In genomic region chr3:52931889-52932288, GRCh38 we compare ENCODE assay signal across 23 cellular contexts. TPM values are rescaled to one million over a fixed set of nuclear protein-coding genes. Genes with fewer than 3 reads are reported as not detected.
DNase-seq lines count a peak whose midpoint lies in the region; ATAC-seq, FAIRE-seq and TF ChIP-seq lines count a peak whose summit lies in the region.
"Had no signal": no experiment of that assay in that cellular context is flagged by ENCODE, and none has a peak within 500 bp of the region (broad histone marks: within the 10 kb centered on the region; RNA-seq: fewer than 3 reads in every experiment).

No MANE protein-coding gene starts in this region.

- no peaks in the 10 kb centered on the region for H3K27me3 Mint-ChIP-seq in activated naive CD8-positive, alpha-beta T cell treated with anti-CD3 and anti-CD28 coated beads, Interleukin-2, amount 50 U/mL, for 24 hours
- H3K27me3 Mint-ChIP-seq: activated B cell treated with CpG ODN at 0.5 μM for 24 hours, brain had no signal

- H3K9me3 Mint-ChIP-seq in activated naive CD8-positive, alpha-beta T cell treated with anti-CD3 and anti-CD28 coated beads, Interleukin-2, amount 50 U/mL, for 24 hours = no peaks in the 10 kb centered on the region
- H3K9me3 Mint-ChIP-seq: activated B cell treated with CpG ODN at 0.5 μM for 24 hours, brain had no signal

- H3K4me3 ChIP-seq in NB4 (ENCODE audit: low read depth, low read length) (no peak overlapping the region), choroid plexus epithelial cell (ENCODE audit: low read depth, low read length) (no peak overlapping the region)
- H3K4me3 ChIP-seq: colonic mucosa, SK-N-MC, skin epidermis, thoracic aorta had no signal

- peak; percentile 38 for FAIRE-seq in GM12891 (lab: Jason Lieb, UNC)

- no peak for ATAC-seq in GM19023 (IDR thresholded peaks at IDR 0.05; ENCODE audit: unreplicated experiment)
- ATAC-seq in activated naive CD8-positive, alpha-beta T cell treated with anti-CD3 and anti-CD28 coated beads, Interleukin-2, amount 50 U/mL, for 24 hours = no peak

- H3K4me1 Mint-ChIP-seq in activated naive CD8-positive, alpha-beta T cell treated with anti-CD3 and anti-CD28 coated beads, Interleukin-2, amount 50 U/mL, for 24 hours = peaks cover 13% of the 10 kb centered on the region

- no peak overlapping the region for H3K27ac Mint-ChIP-seq in activated naive CD8-positive, alpha-beta T cell treated with anti-CD3 and anti-CD28 coated beads, Interleukin-2, amount 50 U/mL, for 24 hours
- H3K27ac Mint-ChIP-seq: brain had no signal

- H3K4me3 Mint-ChIP-seq in activated naive CD8-positive, alpha-beta T cell treated with anti-CD3 and anti-CD28 coated beads, Interleukin-2, amount 50 U/mL, for 24 hours = no peak overlapping the region
- H3K4me3 Mint-ChIP-seq: activated B cell treated with CpG ODN at 0.5 μM for 24 hours, brain had no signal

- H3K36me3 Mint-ChIP-seq in activated naive CD8-positive, alpha-beta T cell treated with anti-CD3 and anti-CD28 coated beads, Interleukin-2, amount 50 U/mL, for 24 hours (ENCODE audit: low read depth) = peaks cover 13% of the 10 kb centered on the region

- TF ChIP-seq CTCF in NB4 (IDR thresholded peaks at IDR 0.05; ENCODE audit: low read depth, low read length) = peak; percentile 1
- TF ChIP-seq CTCF in choroid plexus epithelial cell (conservative IDR thresholded peaks at IDR 0.05; ENCODE audit: low read depth, low read length) = peak; percentile 26

- TF ChIP-seq POLR2A in GM12891 (IDR thresholded peaks at IDR 0.05; ENCODE audit: low read depth, low read length) (no peak), NB4 (IDR thresholded peaks at IDR 0.05; ENCODE audit: extremely low read depth, insufficient read length) (no peak)

- DNase-seq in GM12891 (ENCODE audit: insufficient read length, low spot score) (no peak), NB4 (ENCODE audit: low read depth) (no peak), choroid plexus epithelial cell (ENCODE audit: low read depth) (no peak), GM03348 (ENCODE audit: low spot score) (no peak), foreskin melanocyte (no peak)
- DNase-seq in activated naive CD8-positive, alpha-beta T cell treated with anti-CD3 and anti-CD28 coated beads, Interleukin-2, amount 50 U/mL, for 24 hours = no peak
- DNase-seq: activated B cell treated with CpG ODN at 0.5 μM for 24 hours; activated CD4-positive, alpha-beta T cell treated with anti-CD3 and anti-CD28 coated beads, Interleukin-2, amount 50 U/mL, for 48 hours; activated effector memory CD4-positive, alpha-beta T cell treated with anti-CD3 and anti-CD28 coated beads, Interleukin-2, amount 50 U/mL, for 16 hours; Caco-2; colonic mucosa; mammary epithelial cell; NCI-H1436; NCI-H2107; NCI-H510A treated with DMSO at 0.1 percent for 48 hours; NK-92 treated with Interleukin-12 subunit alpha and Interleukin-12 subunit beta, amount 100 ng/mL, for 24 hours; nucleus accumbens; stimulated activated naive CD4-positive, alpha-beta T cell had no signal

TF ChIP-seq in GM12891, 5 proteins besides CTCF, POLR2A, EP300 and RAD21:
- TF ChIP-seq SPI1 (IDR thresholded peaks at IDR 0.05; ENCODE audit: low read depth, low read length) = no peak
- no peak for TF ChIP-seq POU2F2 (IDR thresholded peaks at IDR 0.05; ENCODE audit: low read depth, low read length)
TF ChIP-seq in GM12891: peak in this region for 0.

RNA-seq across cellular contexts. Expression of gene STIMATE, which starts 34.5 kb away (rescaled TPM):
- polyA plus RNA-seq in GM12891 (2012; ENCODE audit: low read depth, missing spikeins) = 5.5 TPM
